ENCODE assay signal across 8 cellular contexts in the genomic region with DNA sequence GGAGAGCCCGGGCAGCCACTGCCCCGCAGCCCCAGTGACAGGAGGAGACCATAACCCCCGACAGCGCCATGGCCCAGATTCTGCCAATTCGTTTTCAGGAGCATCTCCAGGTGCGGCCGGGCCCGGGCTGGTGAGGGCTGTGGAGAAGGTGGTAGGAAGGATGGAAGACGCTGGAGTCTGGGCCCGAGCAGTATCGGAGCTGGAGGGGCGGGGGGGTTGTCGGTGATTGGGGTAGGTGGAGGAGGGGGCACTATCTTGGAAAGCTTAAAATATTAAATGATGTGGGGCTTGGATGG. TPM values are rescaled to one million over a fixed set of nuclear protein-coding genes. Genes with fewer than 3 reads are reported as not detected.
DNase-seq lines count a peak whose midpoint lies in the region; ATAC-seq, FAIRE-seq and TF ChIP-seq lines count a peak whose summit lies in the region.

No MANE protein-coding gene starts in this region.

- CTCF ChIA-PET in PC-9 (lab: Charles Lee), result interaction anchor here (0.6 kb wide), 1 partner anchor 41 kb away, joined by 5 read pairs; no protein-coding TSS in a partner anchor

- WGBS in esophagus muscularis mucosa, result 0% methylated on average over 11 of the region's 13 CpGs
- WGBS in prostate gland, result 2% methylated on average over 13 of the region's 13 CpGs

- H3K4me2 ChIP-seq in PC-9, result peak overlapping the region; percentile 80

- H3K4me3 ChIP-seq in GM12875 (ENCODE audit: low read depth, low read length) (peak overlapping the region; percentile 79), PC-9 (peak overlapping the region; percentile 76), esophagus muscularis mucosa (peak overlapping the region; percentile 95 to 98 (median 96)), prostate gland (peak overlapping the region; percentile 88 to 98)

- DNase-seq in PC-9 (no peak), esophagus muscularis mucosa (ENCODE audit: extremely low spot score) (no peak), prostate gland (ENCODE audit: low spot score) (no peak), NCI-H187 (lab: John Stamatoyannopoulos, UW) (no peak), H54 (ENCODE audit: insufficient read length, low spot score) (no peak)

- ATAC-seq in HG03469 (IDR thresholded peaks at IDR 0.05; ENCODE audit: unreplicated experiment) (no peak), GM18858 (IDR thresholded peaks at IDR 0.05; ENCODE audit: unreplicated experiment) (no peak)

- no peak for TF ChIP-seq EP300 in esophagus muscularis mucosa (IDR thresholded peaks at IDR 0.05)

- H3K36me3 ChIP-seq in PC-9 (ENCODE audit: low read depth) (peaks cover 22% of the 10 kb centered on the region; the same call in 1 of the 2 replicates), esophagus muscularis mucosa (no peaks in the 10 kb centered on the region), prostate gland (no peaks in the 10 kb centered on the region)

- TF ChIP-seq CTCF in GM12875 (IDR thresholded peaks at IDR 0.05; ENCODE audit: borderline replicate concordance, insufficient read depth, low read depth, low read length) (no peak), PC-9 (conservative IDR thresholded peaks at IDR 0.05) (no peak), esophagus muscularis mucosa (IDR thresholded peaks at IDR 0.05) (no peak), prostate gland (IDR thresholded peaks at IDR 0.05) (no peak)

- intact Hi-C loops in PC-9 (cut with micrococcal nuclease; ENCODE audit: unreplicated experiment), result no loop called here
- intact Hi-C loops in esophagus muscularis mucosa (cut with DNase I), result no loop called here
- intact Hi-C loops in prostate gland (cut with DNase I), result loop anchor here (10.0 kb wide), 1 partner anchor 55 kb away; a partner anchor contains a TSS

- H3K4me1 ChIP-seq in PC-9 (replicated peaks; ENCODE audit: insufficient read depth) (peaks cover 58% of the 10 kb centered on the region), esophagus muscularis mucosa (peaks cover 42 to 54% (median 52%) of the 10 kb centered on the region in 4 donors), prostate gland (replicated peaks) (peaks cover 4% of the 10 kb centered on the region)

- TF ChIP-seq POLR2A in esophagus muscularis mucosa (IDR thresholded peaks at IDR 0.05; ENCODE audit: low read depth) (no peak), prostate gland (IDR thresholded peaks at IDR 0.05) (no peak), H54 (IDR thresholded peaks at IDR 0.05; ENCODE audit: low read depth, low read length) (no peak)

- no peaks in the 10 kb centered on the region for H3K9me2 ChIP-seq in PC-9 (ENCODE audit: insufficient read depth)

- no TSS peak for BruUV-seq in PC-9 (replicated peaks; lab: Mats Ljungman, UMichigan)

- H4K20me1 ChIP-seq in PC-9 (ENCODE audit: insufficient read depth), result peaks cover 42% of the 10 kb centered on the region

- H3F3A ChIP-seq in PC-9 (ENCODE audit: insufficient read depth, low read depth), result peaks cover 15% of the 10 kb centered on the region; the same call in 1 of the 2 replicates

- FAIRE-seq in H54 (lab: Jason Lieb, UNC), result no peak

- peak overlapping the region; percentile 75 for H2AFZ ChIP-seq in PC-9

- POLR2A ChIA-PET in PC-9 (lab: Charles Lee; ENCODE audit: unreplicated experiment), result interaction anchor here (0.5 to 0.7 kb wide), 3 partner anchors 50 to 135 kb away, joined by 3 read pairs; a partner anchor contains a TSS

- no peaks in the 10 kb centered on the region for H3K27me3 ChIP-seq in PC-9 (ENCODE audit: insufficient read depth, low read depth)
- no peaks in the 10 kb centered on the region for H3K27me3 ChIP-seq in esophagus muscularis mucosa
- no peaks in the 10 kb centered on the region for H3K27me3 ChIP-seq in prostate gland (replicated peaks; ENCODE audit: insufficient read depth)

- H3K9me3 ChIP-seq in PC-9 (ENCODE audit: insufficient read depth, low read depth) (no peaks in the 10 kb centered on the region), esophagus muscularis mucosa (no peaks in the 10 kb centered on the region), prostate gland (no peaks in the 10 kb centered on the region)

- peaks cover 68% of the 10 kb centered on the region for H3K79me2 ChIP-seq in PC-9 (ENCODE audit: low read depth)

- H3K27ac ChIP-seq in PC-9, result peak overlapping the region; percentile 91
- H3K27ac ChIP-seq in esophagus muscularis mucosa (replicated peaks in 1 of 4), result peak overlapping the region; percentile 98 to 100 (median 99)
- peak overlapping the region; percentile 98 to 99 for H3K27ac ChIP-seq in prostate gland

RNA-seq across cellular contexts. Expression of a gene that starts 0.3 kb away (rescaled TPM):
- total RNA-seq in PC-9 (2021) (164 and 206 TPM in 2 replicates), esophagus muscularis mucosa (100 to 1,000 TPM; 206 to 283 (median 252) TPM), prostate gland (100 to 1,000 TPM; 202 to 206 TPM)

RNA-seq across cellular contexts. Expression of a gene that starts 54.6 kb away (rescaled TPM):
- total RNA-seq in PC-9 (2021), result 32.8 and 38.9 TPM in 2 replicates
- total RNA-seq in esophagus muscularis mucosa, result 10 to 100 TPM; 32.4 to 48.0 (median 44.3) TPM
- 10 to 100 TPM; 43.7 to 53.7 TPM for total RNA-seq in prostate gland
